ENCODE assay signal across 23 cellular contexts in genomic region chr1:203913045-203913444, GRCh38. TPM values are rescaled to one million over a fixed set of nuclear protein-coding genes. Genes with fewer than 3 reads are reported as not detected.
DNase-seq lines count a peak whose midpoint lies in the region; TF ChIP-seq lines count a peak whose summit lies in the region.
"Had no signal": no experiment of that assay in that cellular context is flagged by ENCODE, and none has a peak within 500 bp of the region (broad histone marks: within the 10 kb centered on the region; RNA-seq: fewer than 3 reads in every experiment).

No MANE protein-coding gene starts in this region.

- peak in 2 of 3 experiments; percentile 66 to 81 for DNase-seq in NCI-H1417 (lab: John Stamatoyannopoulos, UW)
- no peak for DNase-seq in NCI-H1417 treated with DMSO at 0.1 percent for 48 hours (lab: John Stamatoyannopoulos, UW)
- peak; percentile 63 for DNase-seq in NCI-H2227 (lab: John Stamatoyannopoulos, UW; ENCODE audit: unreplicated experiment)
- peak; percentile 38 for DNase-seq in astrocyte of the cerebellum (ENCODE audit: low read depth)
- no peak for DNase-seq in amniotic stem cell (lab: John Stamatoyannopoulos, UW)
- no peak for DNase-seq in activated CD4-positive, alpha-beta T cell treated with anti-CD3 and anti-CD28 coated beads, Interleukin-2, amount 50 U/mL, for 48 hours
- no peak for DNase-seq in esophagus squamous epithelium (lab: John Stamatoyannopoulos, UW)
- no peak for DNase-seq in activated CD4-positive, alpha-beta T cell treated with anti-CD3 and anti-CD28 coated beads, Interleukin-2, amount 10 ng/mL, durations not matched to agents 24 days and 14 days
- DNase-seq: BE2C; Calu3; CD4-positive, alpha-beta T cell; GF-D8; HCEC 1CT; NCI-H1930; NCI-H446; NCI-H526 treated with DMSO at 0.1 percent for 48 hours; NK-92 treated with Interleukin-12 subunit alpha and Interleukin-12 subunit beta, amount 100 ng/mL, for 24 hours; SHP77; SK-N-SH had no signal

- no peaks in the 10 kb centered on the region for H3K36me3 Mint-ChIP-seq in activated CD4-positive, alpha-beta T cell treated with anti-CD3 and anti-CD28 coated beads, Interleukin-2, amount 10 ng/mL, durations not matched to agents 24 days and 14 days (ENCODE audit: low read depth)

- no peaks in the 10 kb centered on the region for H3K4me1 Mint-ChIP-seq in activated CD4-positive, alpha-beta T cell treated with anti-CD3 and anti-CD28 coated beads, Interleukin-2, amount 10 ng/mL, durations not matched to agents 24 days and 14 days
- H3K4me1 Mint-ChIP-seq: GM23338 had no signal

- no peaks in the 10 kb centered on the region for H3K36me3 ChIP-seq in esophagus squamous epithelium
- H3K36me3 ChIP-seq: BE2C had no signal

- H3K4me3 Mint-ChIP-seq in activated CD4-positive, alpha-beta T cell treated with anti-CD3 and anti-CD28 coated beads, Interleukin-2, amount 10 ng/mL, durations not matched to agents 24 days and 14 days, result no peak overlapping the region
- H3K4me3 Mint-ChIP-seq: CD4-positive, alpha-beta T cell; GM23338; T-helper 2 cell treated with Interferon-gamma antibody and Interleukin-4, amounts not matched to agents 5 μg/mL and 100 μg/mL, for 36 hours had no signal

- H3K4me3 ChIP-seq in astrocyte of the cerebellum (ENCODE audit: low read depth, low read length), result no peak overlapping the region
- H3K4me3 ChIP-seq in esophagus squamous epithelium, result no peak overlapping the region
- H3K4me3 ChIP-seq: GM23338 had no signal

- no peak for TF ChIP-seq CTCF in astrocyte of the cerebellum (IDR thresholded peaks at IDR 0.05; ENCODE audit: low read depth, low read length, missing control alignments)
- no peak for TF ChIP-seq CTCF in esophagus squamous epithelium (IDR thresholded peaks at IDR 0.05)

- 39 to 65% methylated on average over 3 of the region's 3 CpGs for WGBS in esophagus squamous epithelium, 2 donors

- no peaks in the 10 kb centered on the region for H3K9me3 Mint-ChIP-seq in activated CD4-positive, alpha-beta T cell treated with anti-CD3 and anti-CD28 coated beads, Interleukin-2, amount 10 ng/mL, durations not matched to agents 24 days and 14 days
- H3K9me3 Mint-ChIP-seq: CD4-positive, alpha-beta T cell; GM23338; T-helper 2 cell treated with Interferon-gamma antibody and Interleukin-4, amounts not matched to agents 5 μg/mL and 100 μg/mL, for 36 hours had no signal

- H3K4me1 ChIP-seq in esophagus squamous epithelium, result no peaks in the 10 kb centered on the region
- H3K4me1 ChIP-seq: BE2C had no signal

- no peak for TF ChIP-seq POLR2A in esophagus squamous epithelium (IDR thresholded peaks at IDR 0.05)

- no peak overlapping the region for H3K27ac Mint-ChIP-seq in activated CD4-positive, alpha-beta T cell treated with anti-CD3 and anti-CD28 coated beads, Interleukin-2, amount 10 ng/mL, durations not matched to agents 24 days and 14 days
- H3K27ac Mint-ChIP-seq: CD4-positive, alpha-beta T cell; GM23338; T-helper 2 cell treated with Interferon-gamma antibody and Interleukin-4, amounts not matched to agents 5 μg/mL and 100 μg/mL, for 36 hours had no signal

- no peaks in the 10 kb centered on the region for H3K9me3 ChIP-seq in esophagus squamous epithelium
- H3K9me3 ChIP-seq: BE2C, SK-N-SH had no signal

- H3K27ac ChIP-seq in esophagus squamous epithelium, result no peak overlapping the region
- H3K27ac ChIP-seq: 22Rv1, KMS-11 had no signal

- in situ Hi-C loops in astrocyte of the cerebellum (cut with HindIII; ENCODE audit: low sequenced_read_pairs), result no loop called here

- intact Hi-C loops in esophagus squamous epithelium (cut with DNase I), result no loop called here
- intact Hi-C loops in activated CD4-positive, alpha-beta T cell treated with anti-CD3 and anti-CD28 coated beads, Interleukin-2, amount 10 ng/mL, durations not matched to agents 24 days and 14 days (cut with micrococcal nuclease), result no loop called here

- peaks cover 0 to 28% (median 0%) of the 10 kb centered on the region in 4 donors for H3K27me3 ChIP-seq in esophagus squamous epithelium
- H3K27me3 ChIP-seq: BE2C had no signal

- peaks cover 8% of the 10 kb centered on the region for H3K27me3 Mint-ChIP-seq in activated CD4-positive, alpha-beta T cell treated with anti-CD3 and anti-CD28 coated beads, Interleukin-2, amount 10 ng/mL, durations not matched to agents 24 days and 14 days
- H3K27me3 Mint-ChIP-seq: CD4-positive, alpha-beta T cell had no signal

RNA-seq across cellular contexts. Expression of gene SNRPE, which starts 51.6 kb away (rescaled TPM):
- total RNA-seq in esophagus squamous epithelium, result 10 to 100 TPM; 14.2 to 60.1 (median 54.7) TPM
- 292 and 302 TPM in 2 replicates for total RNA-seq in activated CD4-positive, alpha-beta T cell treated with anti-CD3 and anti-CD28 coated beads, Interleukin-2, amount 10 ng/mL, durations not matched to agents 24 days and 14 days

Comparison
In these comparisons a context has a peak if more than half of its experiments do, and no peak if none do; other contexts are left out.
1. DNase-seq: peak in NCI-H1417 (2 of 3), NCI-H2227 (single experiment) and astrocyte of the cerebellum (single experiment); none in NCI-H1417 treated with DMSO at 0.1 percent for 48 hours (single experiment), amniotic stem cell (single experiment), activated CD4-positive, alpha-beta T cell treated with anti-CD3 and anti-CD28 coated beads, Interleukin-2, amount 50 U/mL, for 48 hours (0 of 2), esophagus squamous epithelium (single experiment) and activated CD4-positive, alpha-beta T cell treated with anti-CD3 and anti-CD28 coated beads, Interleukin-2, amount 10 ng/mL, durations not matched to agents 24 days and 14 days (single experiment).